1 cellular context compared by ENCODE assay signal in the genomic region with DNA sequence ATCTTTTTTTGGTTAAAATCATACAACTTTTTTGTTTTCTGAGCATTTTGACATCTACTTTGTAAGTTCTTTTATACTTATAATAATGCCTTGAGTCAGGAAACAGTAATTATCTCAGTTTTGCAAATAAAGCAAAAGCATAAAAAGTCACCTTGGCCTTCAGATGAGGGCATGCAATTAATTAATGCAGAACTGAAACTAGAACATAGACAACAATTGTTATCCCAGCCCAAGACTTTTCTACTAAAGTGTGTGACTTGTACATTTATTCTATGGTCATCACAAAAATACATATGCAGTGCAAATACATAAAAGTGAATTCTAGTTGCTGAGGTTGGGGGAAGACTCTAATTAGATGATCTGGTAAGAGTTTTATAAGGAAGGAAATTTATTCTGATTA.
TF ChIP-seq lines count a peak whose summit lies in the region.

No MANE protein-coding gene starts in this region.

TF ChIP-seq in GM23338, 12 proteins besides CTCF, POLR2A, EP300 and RAD21 (continued from another document):
- TF ChIP-seq, protein P1, sequence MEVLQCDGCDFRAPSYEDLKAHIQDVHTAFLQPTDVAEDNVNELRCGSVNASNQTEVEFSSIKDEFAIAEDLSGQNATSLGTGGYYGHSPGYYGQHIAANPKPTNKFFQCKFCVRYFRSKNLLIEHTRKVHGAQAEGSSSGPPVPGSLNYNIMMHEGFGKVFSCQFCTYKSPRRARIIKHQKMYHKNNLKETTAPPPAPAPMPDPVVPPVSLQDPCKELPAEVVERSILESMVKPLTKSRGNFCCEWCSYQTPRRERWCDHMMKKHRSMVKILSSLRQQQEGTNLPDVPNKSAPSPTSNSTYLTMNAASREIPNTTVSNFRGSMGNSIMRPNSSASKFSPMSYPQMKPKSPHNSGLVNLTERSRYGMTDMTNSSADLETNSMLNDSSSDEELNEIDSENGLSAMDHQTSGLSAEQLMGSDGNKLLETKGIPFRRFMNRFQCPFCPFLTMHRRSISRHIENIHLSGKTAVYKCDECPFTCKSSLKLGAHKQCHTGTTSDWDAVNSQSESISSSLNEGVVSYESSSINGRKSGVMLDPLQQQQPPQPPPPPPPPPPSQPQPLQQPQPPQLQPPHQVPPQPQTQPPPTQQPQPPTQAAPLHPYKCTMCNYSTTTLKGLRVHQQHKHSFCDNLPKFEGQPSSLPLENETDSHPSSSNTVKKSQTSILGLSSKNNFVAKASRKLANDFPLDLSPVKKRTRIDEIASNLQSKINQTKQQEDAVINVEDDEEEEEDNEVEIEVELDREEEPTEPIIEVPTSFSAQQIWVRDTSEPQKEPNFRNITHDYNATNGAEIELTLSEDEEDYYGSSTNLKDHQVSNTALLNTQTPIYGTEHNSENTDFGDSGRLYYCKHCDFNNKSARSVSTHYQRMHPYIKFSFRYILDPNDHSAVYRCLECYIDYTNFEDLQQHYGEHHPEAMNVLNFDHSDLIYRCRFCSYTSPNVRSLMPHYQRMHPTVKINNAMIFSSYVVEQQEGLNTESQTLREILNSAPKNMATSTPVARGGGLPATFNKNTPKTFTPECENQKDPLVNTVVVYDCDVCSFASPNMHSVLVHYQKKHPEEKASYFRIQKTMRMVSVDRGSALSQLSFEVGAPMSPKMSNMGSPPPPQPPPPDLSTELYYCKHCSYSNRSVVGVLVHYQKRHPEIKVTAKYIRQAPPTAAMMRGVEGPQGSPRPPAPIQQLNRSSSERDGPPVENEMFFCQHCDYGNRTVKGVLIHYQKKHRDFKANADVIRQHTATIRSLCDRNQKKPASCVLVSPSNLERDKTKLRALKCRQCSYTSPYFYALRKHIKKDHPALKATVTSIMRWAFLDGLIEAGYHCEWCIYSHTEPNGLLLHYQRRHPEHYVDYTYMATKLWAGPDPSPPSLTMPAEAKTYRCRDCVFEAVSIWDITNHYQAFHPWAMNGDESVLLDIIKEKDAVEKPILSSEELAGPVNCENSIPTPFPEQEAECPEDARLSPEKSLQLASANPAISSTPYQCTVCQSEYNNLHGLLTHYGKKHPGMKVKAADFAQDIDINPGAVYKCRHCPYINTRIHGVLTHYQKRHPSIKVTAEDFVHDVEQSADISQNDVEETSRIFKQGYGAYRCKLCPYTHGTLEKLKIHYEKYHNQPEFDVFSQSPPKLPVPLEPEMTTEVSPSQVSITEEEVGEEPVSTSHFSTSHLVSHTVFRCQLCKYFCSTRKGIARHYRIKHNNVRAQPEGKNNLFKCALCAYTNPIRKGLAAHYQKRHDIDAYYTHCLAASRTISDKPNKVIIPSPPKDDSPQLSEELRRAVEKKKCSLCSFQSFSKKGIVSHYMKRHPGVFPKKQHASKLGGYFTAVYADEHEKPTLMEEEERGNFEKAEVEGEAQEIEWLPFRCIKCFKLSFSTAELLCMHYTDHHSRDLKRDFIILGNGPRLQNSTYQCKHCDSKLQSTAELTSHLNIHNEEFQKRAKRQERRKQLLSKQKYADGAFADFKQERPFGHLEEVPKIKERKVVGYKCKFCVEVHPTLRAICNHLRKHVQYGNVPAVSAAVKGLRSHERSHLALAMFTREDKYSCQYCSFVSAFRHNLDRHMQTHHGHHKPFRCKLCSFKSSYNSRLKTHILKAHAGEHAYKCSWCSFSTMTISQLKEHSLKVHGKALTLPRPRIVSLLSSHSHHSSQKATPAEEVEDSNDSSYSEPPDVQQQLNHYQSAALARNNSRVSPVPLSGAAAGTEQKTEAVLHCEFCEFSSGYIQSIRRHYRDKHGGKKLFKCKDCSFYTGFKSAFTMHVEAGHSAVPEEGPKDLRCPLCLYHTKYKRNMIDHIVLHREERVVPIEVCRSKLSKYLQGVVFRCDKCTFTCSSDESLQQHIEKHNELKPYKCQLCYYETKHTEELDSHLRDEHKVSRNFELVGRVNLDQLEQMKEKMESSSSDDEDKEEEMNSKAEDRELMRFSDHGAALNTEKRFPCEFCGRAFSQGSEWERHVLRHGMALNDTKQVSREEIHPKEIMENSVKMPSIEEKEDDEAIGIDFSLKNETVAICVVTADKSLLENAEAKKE (CRISPR knock-in tag; IDR thresholded peaks at IDR 0.05): no peak
- TF ChIP-seq, protein P2, sequence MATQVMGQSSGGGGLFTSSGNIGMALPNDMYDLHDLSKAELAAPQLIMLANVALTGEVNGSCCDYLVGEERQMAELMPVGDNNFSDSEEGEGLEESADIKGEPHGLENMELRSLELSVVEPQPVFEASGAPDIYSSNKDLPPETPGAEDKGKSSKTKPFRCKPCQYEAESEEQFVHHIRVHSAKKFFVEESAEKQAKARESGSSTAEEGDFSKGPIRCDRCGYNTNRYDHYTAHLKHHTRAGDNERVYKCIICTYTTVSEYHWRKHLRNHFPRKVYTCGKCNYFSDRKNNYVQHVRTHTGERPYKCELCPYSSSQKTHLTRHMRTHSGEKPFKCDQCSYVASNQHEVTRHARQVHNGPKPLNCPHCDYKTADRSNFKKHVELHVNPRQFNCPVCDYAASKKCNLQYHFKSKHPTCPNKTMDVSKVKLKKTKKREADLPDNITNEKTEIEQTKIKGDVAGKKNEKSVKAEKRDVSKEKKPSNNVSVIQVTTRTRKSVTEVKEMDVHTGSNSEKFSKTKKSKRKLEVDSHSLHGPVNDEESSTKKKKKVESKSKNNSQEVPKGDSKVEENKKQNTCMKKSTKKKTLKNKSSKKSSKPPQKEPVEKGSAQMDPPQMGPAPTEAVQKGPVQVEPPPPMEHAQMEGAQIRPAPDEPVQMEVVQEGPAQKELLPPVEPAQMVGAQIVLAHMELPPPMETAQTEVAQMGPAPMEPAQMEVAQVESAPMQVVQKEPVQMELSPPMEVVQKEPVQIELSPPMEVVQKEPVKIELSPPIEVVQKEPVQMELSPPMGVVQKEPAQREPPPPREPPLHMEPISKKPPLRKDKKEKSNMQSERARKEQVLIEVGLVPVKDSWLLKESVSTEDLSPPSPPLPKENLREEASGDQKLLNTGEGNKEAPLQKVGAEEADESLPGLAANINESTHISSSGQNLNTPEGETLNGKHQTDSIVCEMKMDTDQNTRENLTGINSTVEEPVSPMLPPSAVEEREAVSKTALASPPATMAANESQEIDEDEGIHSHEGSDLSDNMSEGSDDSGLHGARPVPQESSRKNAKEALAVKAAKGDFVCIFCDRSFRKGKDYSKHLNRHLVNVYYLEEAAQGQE (IDR thresholded peaks at IDR 0.05; ENCODE audit: unreplicated experiment): no peak
- no peak for TF ChIP-seq EZH2phosphoT487 (IDR thresholded peaks at IDR 0.05; ENCODE audit: unreplicated experiment)
- no peak for TF ChIP-seq EZH2 (IDR thresholded peaks at IDR 0.05; ENCODE audit: low read depth, unreplicated experiment)
- no peak for TF ChIP-seq POLR2AphosphoS5 (IDR thresholded peaks at IDR 0.05; ENCODE audit: low read depth)
- no peak for TF ChIP-seq ZNF331 (CRISPR knock-in tag; IDR thresholded peaks at IDR 0.05; ENCODE audit: low read depth)
- TF ChIP-seq JUNB (IDR thresholded peaks at IDR 0.05; ENCODE audit: unreplicated experiment): no peak
- no peak for TF ChIP-seq NANOG (IDR thresholded peaks at IDR 0.05; ENCODE audit: borderline replicate concordance)
- TF ChIP-seq CREB1 (CRISPR knock-in tag; IDR thresholded peaks at IDR 0.05; ENCODE audit: low read depth): no peak
- no peak for TF ChIP-seq ZNF114 (CRISPR knock-in tag; IDR thresholded peaks at IDR 0.05)
